Comparison of ENCODE assay signal across 1 cellular context in genomic region chr3:3074551-3075257, GRCh38.
TF ChIP-seq lines count a peak whose summit lies in the region.

No MANE protein-coding gene starts in this region.

TF ChIP-seq in GM12878, 131 proteins besides CTCF, POLR2A, EP300 and RAD21:
- TF ChIP-seq PAX5 (IDR thresholded peaks at IDR 0.05; ENCODE audit: borderline replicate concordance, low read depth, low read length) (no peak), CBFB (IDR thresholded peaks at IDR 0.05; ENCODE audit: low read depth) (0 out of 2 replicates have a peak, but pooled peaks have one; percentile 11), RELA (IDR thresholded peaks at IDR 0.05; ENCODE audit: borderline replicate concordance, partially characterized antibody) (no peak), ZNF207 (IDR thresholded peaks at IDR 0.05; ENCODE audit: borderline replicate concordance) (no peak), CREB1 (IDR thresholded peaks at IDR 0.05; ENCODE audit: low read depth) (0 out of 2 replicates have a peak, but pooled peaks have one; percentile 8), ZBTB4 (CRISPR knock-in tag; IDR thresholded peaks at IDR 0.05) (no peak), TARDBP (IDR thresholded peaks at IDR 0.05; ENCODE audit: borderline replicate concordance) (no peak), TCF7 (IDR thresholded peaks at IDR 0.05; ENCODE audit: borderline replicate concordance) (0 out of 2 replicates have a peak, but pooled peaks have one; percentile 14), SUPT20H (IDR thresholded peaks at IDR 0.05; ENCODE audit: borderline replicate concordance, control insufficient read depth, low read depth, low read length) (no peak), FOXK2 (IDR thresholded peaks at IDR 0.05) (no peak), GATAD2B (conservative IDR thresholded peaks at IDR 0.05; ENCODE audit: low read depth) (no peak), ZNF592 (IDR thresholded peaks at IDR 0.05) (no peak), EED (IDR thresholded peaks at IDR 0.05; ENCODE audit: low read depth) (peak; percentile 26; the same call in 1 of the 2 replicates), IKZF1 (conservative IDR thresholded peaks at IDR 0.05) (peak; percentile 44; the same call in 1 of the 2 replicates), ATF3 (IDR thresholded peaks at IDR 0.05; ENCODE audit: borderline replicate concordance, extremely low read depth, low read depth, low read length) (no peak), RUNX3 (IDR thresholded peaks at IDR 0.05; ENCODE audit: low read length) (peak; percentile 73), JUNB (IDR thresholded peaks at IDR 0.05) (peak; percentile 67; the same call in 1 of the 2 replicates), MEF2B (IDR thresholded peaks at IDR 0.05; ENCODE audit: partially characterized antibody, poor library complexity, severe bottlenecking) (peak; percentile 76), ATF7 (IDR thresholded peaks at IDR 0.05; ENCODE audit: low read depth) (peak; percentile 71), MTA3 (IDR thresholded peaks at IDR 0.05; ENCODE audit: borderline replicate concordance, low read length) (no peak), ZNF622 (IDR thresholded peaks at IDR 0.05) (no peak), BCL11A (IDR thresholded peaks at IDR 0.05; ENCODE audit: low read depth, low read length) (0 out of 2 replicates have a peak, but pooled peaks have one; percentile 6), IRF3 (IDR thresholded peaks at IDR 0.05) (no peak), PML (IDR thresholded peaks at IDR 0.05; ENCODE audit: low read length) (no peak), NFIC (IDR thresholded peaks at IDR 0.05; ENCODE audit: low read depth, low read length) (peak; percentile 70; the same call in 1 of the 2 replicates), IKZF2 (IDR thresholded peaks at IDR 0.05) (peak; percentile 40 to 52; a peak in 3 of 4 replicates), MAX (IDR thresholded peaks at IDR 0.05; ENCODE audit: low read depth, low read length) (no peak), ZNF687 (IDR thresholded peaks at IDR 0.05) (no peak), SMAD1 (IDR thresholded peaks at IDR 0.05; ENCODE audit: low read depth, partially characterized antibody) (no peak), USF1 (IDR thresholded peaks at IDR 0.05; ENCODE audit: borderline replicate concordance, extremely low read length, insufficient read depth, low read depth, low read length) (no peak), RAD51 (IDR thresholded peaks at IDR 0.05) (no peak), SREBF1 (IDR thresholded peaks at IDR 0.05; ENCODE audit: low read length) (no peak), RELB (IDR thresholded peaks at IDR 0.05; ENCODE audit: low read depth) (no peak), ZBTB33 (IDR thresholded peaks at IDR 0.05) (no peak), FOS (IDR thresholded peaks at IDR 0.05; ENCODE audit: borderline replicate concordance, extremely low read depth, insufficient read length) (no peak), ATF2 (IDR thresholded peaks at IDR 0.05; ENCODE audit: low read length) (peak; percentile 61; the same call in 1 of the 2 replicates)
